In genomic region chr5:75536694-75537360, GRCh38 we compare ENCODE assay signal across 19 cellular contexts.
DNase-seq lines count a peak whose midpoint lies in the region; ATAC-seq and TF ChIP-seq lines count a peak whose summit lies in the region.
"Had no signal": no experiment of that assay in that cellular context is flagged by ENCODE, and none has a peak within 500 bp of the region (broad histone marks: within the 10 kb centered on the region; RNA-seq: fewer than 3 reads in every experiment).

No MANE protein-coding gene starts in this region.

- intact Hi-C loops in dendritic cell treated with granulocyte-macrophage colony-stimulating factor and Interleukin-4, amounts not matched to agents 40 ng/mL and 50 ng/mL, for 4 days (cut with micrococcal nuclease), result no loop called here

- H3K4me3 ChIP-seq in HEK293 (ENCODE audit: low read depth, low read length), result no peak overlapping the region
- H3K4me3 ChIP-seq: SJSA1, tibial artery had no signal

- no peaks in the 10 kb centered on the region for H3K9me3 ChIP-seq in HEK293 (ENCODE audit: control insufficient read depth, insufficient read depth, low read depth, low read length)

- CTCF ChIA-PET in HEK293 (lab: Yijun Ruan, JAX), result no interaction called here

- no peaks in the 10 kb centered on the region for H3K27me3 Mint-ChIP-seq in dendritic cell treated with granulocyte-macrophage colony-stimulating factor and Interleukin-4, amounts not matched to agents 40 ng/mL and 50 ng/mL, for 4 days
- no peaks in the 10 kb centered on the region for H3K27me3 Mint-ChIP-seq in nephron progenitor cell (ENCODE audit: low read depth, poor library complexity)
- H3K27me3 Mint-ChIP-seq: activated CD4-positive, alpha-beta T cell treated with anti-CD3 and anti-CD28 coated beads, Interleukin-2, amount 10 ng/mL, durations not matched to agents 7 days and 5 days; activated naive CD8-positive, alpha-beta T cell treated with anti-CD3 and anti-CD28 coated beads, Interleukin-2, amount 50 U/mL, for 24 hours; central memory CD8-positive, alpha-beta T cell had no signal

- POLR2A ChIA-PET in HEK293 (lab: Yijun Ruan, JAX), result no interaction called here

- ATAC-seq in GM21367 (IDR thresholded peaks at IDR 0.05; ENCODE audit: unreplicated experiment), result no peak
- ATAC-seq: activated naive CD8-positive, alpha-beta T cell treated with anti-CD3 and anti-CD28 coated beads, Interleukin-2, amount 50 U/mL, for 24 hours had no signal

- peaks cover 23% of the 10 kb centered on the region for H3K9me3 Mint-ChIP-seq in dendritic cell treated with granulocyte-macrophage colony-stimulating factor and Interleukin-4, amounts not matched to agents 40 ng/mL and 50 ng/mL, for 4 days
- H3K9me3 Mint-ChIP-seq in nephron progenitor cell, result peaks cover 43% of the 10 kb centered on the region

- H3K27ac ChIP-seq in HEK293 (ENCODE audit: extremely low read depth, low read depth, low read length), result no peak overlapping the region
- H3K27ac ChIP-seq: HL-60, SJSA1, tibial artery had no signal

- no peak for TF ChIP-seq CTCF in HEK293 (tag by site-specific recombination; IDR thresholded peaks at IDR 0.05)
- TF ChIP-seq CTCF in nephron progenitor cell (IDR thresholded peaks at IDR 0.05), result no peak

- peaks cover 39% of the 10 kb centered on the region for H3K36me3 Mint-ChIP-seq in dendritic cell treated with granulocyte-macrophage colony-stimulating factor and Interleukin-4, amounts not matched to agents 40 ng/mL and 50 ng/mL, for 4 days (ENCODE audit: low read depth)
- H3K36me3 Mint-ChIP-seq in nephron progenitor cell (ENCODE audit: low read depth), result peaks cover 43% of the 10 kb centered on the region

- peak overlapping the region; percentile 70 for H3K27ac Mint-ChIP-seq in dendritic cell treated with granulocyte-macrophage colony-stimulating factor and Interleukin-4, amounts not matched to agents 40 ng/mL and 50 ng/mL, for 4 days
- H3K27ac Mint-ChIP-seq in nephron progenitor cell, result peak overlapping the region; percentile 80
- H3K27ac Mint-ChIP-seq: activated CD4-positive, alpha-beta T cell treated with anti-CD3 and anti-CD28 coated beads, Interleukin-2, amount 10 ng/mL, durations not matched to agents 7 days and 5 days; activated naive CD8-positive, alpha-beta T cell treated with anti-CD3 and anti-CD28 coated beads, Interleukin-2, amount 50 U/mL, for 24 hours had no signal

- H3K4me1 Mint-ChIP-seq in dendritic cell treated with granulocyte-macrophage colony-stimulating factor and Interleukin-4, amounts not matched to agents 40 ng/mL and 50 ng/mL, for 4 days (ENCODE audit: low read depth), result peaks cover 50% of the 10 kb centered on the region
- H3K4me1 Mint-ChIP-seq in nephron progenitor cell, result peaks cover 16% of the 10 kb centered on the region

- peaks cover 0 to 4% of the 10 kb centered on the region in 2 experiments; a peak in 2 of 3 replicates for H3K36me3 ChIP-seq in HEK293 (ENCODE audit: control insufficient read depth in 2 of 2, insufficient read depth in 1 of 2, low read length in 2 of 2)

- no peak overlapping the region for H3K4me3 Mint-ChIP-seq in dendritic cell treated with granulocyte-macrophage colony-stimulating factor and Interleukin-4, amounts not matched to agents 40 ng/mL and 50 ng/mL, for 4 days
- H3K4me3 Mint-ChIP-seq in nephron progenitor cell, result no peak overlapping the region
- H3K4me3 Mint-ChIP-seq: activated CD4-positive, alpha-beta T cell treated with anti-CD3 and anti-CD28 coated beads, Interleukin-2, amount 10 ng/mL, durations not matched to agents 7 days and 5 days; activated naive CD8-positive, alpha-beta T cell treated with anti-CD3 and anti-CD28 coated beads, Interleukin-2, amount 50 U/mL, for 24 hours; central memory CD8-positive, alpha-beta T cell had no signal

- peak; percentile 51 for DNase-seq in NCI-H146 (lab: John Stamatoyannopoulos, UW)
- DNase-seq in NCI-H146 treated with DMSO at 0.1 percent for 48 hours (lab: John Stamatoyannopoulos, UW; ENCODE audit: unreplicated experiment), result no peak
- DNase-seq in nephron progenitor cell, result peak; percentile 2
- DNase-seq in NCI-H2171 treated with DMSO at 0.1 percent for 48 hours (lab: John Stamatoyannopoulos, UW), result no peak
- no peak for DNase-seq in CD1c-positive myeloid dendritic cell (ENCODE audit: extremely low spot score)
- DNase-seq: activated CD4-positive, alpha-beta T cell treated with anti-CD3 and anti-CD28 coated beads, Interleukin-2, amount 10 ng/mL, durations not matched to agents 7 days and 5 days; activated naive CD8-positive, alpha-beta T cell treated with anti-CD3 and anti-CD28 coated beads, Interleukin-2, amount 50 U/mL, for 24 hours; activated T-cell treated with anti-CD3 and anti-CD28 coated beads, Interleukin-2, amount 50 U/mL, for 48 hours; KG1; NCI-H446 treated with DMSO at 0.1 percent for 48 hours; stimulated activated CD4-positive, alpha-beta T cell treated with anti-CD3 and anti-CD28 coated beads, Interleukin-4, amount 100 ng/mL, for 4 hours; T1000; tibial artery had no signal

- H3K4me1 ChIP-seq in HEK293 (ENCODE audit: control insufficient read depth, insufficient read depth, low read length), result no peaks in the 10 kb centered on the region
- H3K4me1 ChIP-seq: SJSA1 had no signal

TF ChIP-seq in HEK293, 187 proteins besides CTCF, POLR2A, EP300 and RAD21:
- 0 out of 2 replicates have a peak, but pooled peaks have one; percentile 24 for TF ChIP-seq ZIC2 (tag by site-specific recombination; IDR thresholded peaks at IDR 0.05)
- no peak for TF ChIP-seq KLF10 (tag by site-specific recombination; IDR thresholded peaks at IDR 0.05)
- TF ChIP-seq ZNF623 (tag by site-specific recombination; IDR thresholded peaks at IDR 0.05), result no peak
- TF ChIP-seq OSR2 (tag by site-specific recombination; IDR thresholded peaks at IDR 0.05), result 0 out of 2 replicates have a peak, but pooled peaks have one; percentile 32
- TF ChIP-seq ZNF560 (tag by site-specific recombination; IDR thresholded peaks at IDR 0.05; ENCODE audit: borderline replicate concordance), result no peak

Comparison
In these comparisons a context has a peak if more than half of its experiments do, and no peak if none do; other contexts are left out.
1. DNase-seq: peak in NCI-H146 (single experiment) and nephron progenitor cell (single experiment); none in NCI-H146 treated with DMSO at 0.1 percent for 48 hours (single experiment), NCI-H2171 treated with DMSO at 0.1 percent for 48 hours (single experiment) and CD1c-positive myeloid dendritic cell (single experiment).